8 cellular contexts compared by ENCODE assay signal in genomic region chr10:24722131-24722675, GRCh38. TPM values are rescaled to one million over a fixed set of nuclear protein-coding genes. Genes with fewer than 3 reads are reported as not detected.
DNase-seq lines count a peak whose midpoint lies in the region; ATAC-seq and TF ChIP-seq lines count a peak whose summit lies in the region.

No MANE protein-coding gene starts in this region.

- peaks cover 19% of the 10 kb centered on the region for H3K4me1 ChIP-seq in mucosa of stomach (ENCODE audit: control insufficient read depth, insufficient read depth, low read length)

- H3K9me3 Mint-ChIP-seq in MCF 10A (ENCODE audit: unreplicated experiment), result no peaks in the 10 kb centered on the region

- H3K36me3 Mint-ChIP-seq in MCF 10A (ENCODE audit: insufficient read depth, unreplicated experiment), result peaks cover 5% of the 10 kb centered on the region

- no peak overlapping the region for H3K4me3 Mint-ChIP-seq in MCF 10A (ENCODE audit: unreplicated experiment)

- peak; percentile 19 for DNase-seq in HuH-7 (ENCODE audit: low spot score)
- peak; percentile 38 for DNase-seq in MCF 10A (ENCODE audit: unreplicated experiment)
- no peak for DNase-seq in activated gamma-delta T cell (lab: John Stamatoyannopoulos, UW)

- intact Hi-C loops in MCF 10A (cut with micrococcal nuclease), result loop anchor here (5.0 kb wide), 3 partner anchors 100 to 360 kb away; no protein-coding TSS in a partner anchor

- no TSS peak for BruUV-seq in MCF 10A (replicated peaks; lab: Mats Ljungman, UMichigan)

- H3K27ac Mint-ChIP-seq in MCF 10A (ENCODE audit: low read depth, unreplicated experiment), result peak overlapping the region; percentile 84

- H3K36me3 ChIP-seq in mucosa of stomach (ENCODE audit: control insufficient read depth, insufficient read depth, low read length), result no peaks in the 10 kb centered on the region

- CTCF ChIA-PET in MCF 10A (lab: Yijun Ruan, JAX), result interaction anchor here (0.6 to 1.4 kb wide), 4 partner anchors 15 to 98 kb away, joined by 3 to 4 read pairs (median 4); no protein-coding TSS in a partner anchor

- no peaks in the 10 kb centered on the region for H3K9me3 ChIP-seq in mucosa of stomach (ENCODE audit: control insufficient read depth, low read length)

- H3K27me3 ChIP-seq in mucosa of stomach (ENCODE audit: control insufficient read depth, insufficient read depth, low read length), result no peaks in the 10 kb centered on the region

- H3K27me3 Mint-ChIP-seq in MCF 10A (ENCODE audit: insufficient read depth, unreplicated experiment), result no peaks in the 10 kb centered on the region

- TF ChIP-seq CTCF in MCF 10A (IDR thresholded peaks at IDR 0.05; ENCODE audit: unreplicated experiment), result no peak

- ATAC-seq in GM18511 (IDR thresholded peaks at IDR 0.05; ENCODE audit: unreplicated experiment), result peak; percentile 0
- no peak for ATAC-seq in GM18519 (IDR thresholded peaks at IDR 0.05; ENCODE audit: low FRiP score, unreplicated experiment)
- no peak for ATAC-seq in HG03196 (IDR thresholded peaks at IDR 0.05; ENCODE audit: unreplicated experiment)
- no peak for ATAC-seq in GM19351 (IDR thresholded peaks at IDR 0.05; ENCODE audit: unreplicated experiment)

- no peaks in the 10 kb centered on the region for H3K4me1 Mint-ChIP-seq in MCF 10A (ENCODE audit: insufficient read depth, unreplicated experiment)

- H3K9ac ChIP-seq in mucosa of stomach (ENCODE audit: low read length), result peak overlapping the region; percentile 96

- POLR2A ChIA-PET in MCF 10A (lab: Yijun Ruan, JAX), result interaction anchor here (0.7 to 2.1 kb wide), 23 partner anchors 10 to 343 kb away, joined by 3 to 19 read pairs (median 4); partner anchors contain the start of genes ENKUR and THNSL1

- peak overlapping the region; percentile 60 for H3K4me3 ChIP-seq in mucosa of stomach (ENCODE audit: low read length)

RNA-seq across cellular contexts. Expression of gene ARHGAP21, which starts 1.5 kb away (rescaled TPM):
- total RNA-seq in MCF 10A (2022), result 75.4 and 85.1 TPM in 2 replicates
